ENCODE assay signal across 19 cellular contexts in the genomic region with DNA sequence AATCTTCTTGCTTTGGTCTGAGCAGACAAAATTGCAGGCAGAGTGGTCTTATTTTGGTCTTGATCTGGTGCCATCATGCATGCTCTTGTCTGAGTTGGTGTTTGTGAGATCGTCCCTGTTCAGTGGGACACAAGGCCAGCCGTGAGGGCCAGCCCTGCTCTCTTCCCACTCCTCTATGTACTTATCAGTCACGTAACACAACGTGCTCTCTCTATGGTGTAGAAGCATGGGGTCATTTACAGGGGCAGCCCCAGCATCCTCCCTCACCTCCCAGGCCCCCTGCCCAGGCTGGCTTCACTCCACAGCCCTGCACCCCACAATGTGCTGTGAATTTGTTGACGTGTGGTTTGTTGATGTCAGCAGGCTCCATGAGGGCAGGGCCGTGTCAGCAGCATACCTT. TPM values are rescaled to one million over a fixed set of nuclear protein-coding genes. Genes with fewer than 3 reads are reported as not detected.
DNase-seq lines count a peak whose midpoint lies in the region; ATAC-seq and TF ChIP-seq lines count a peak whose summit lies in the region.
"Had no signal": no experiment of that assay in that cellular context is flagged by ENCODE, and none has a peak within 500 bp of the region (broad histone marks: within the 10 kb centered on the region; RNA-seq: fewer than 3 reads in every experiment).

No MANE protein-coding gene starts in this region.

- ATAC-seq in IMR-90 (ENCODE audit: low read depth) (no peak), HG02642 (IDR thresholded peaks at IDR 0.05; ENCODE audit: poor library complexity, unreplicated experiment) (no peak)
- no peak for ATAC-seq in activated T-helper 17 cell treated with anti-CD3 and anti-CD28 coated beads, Interleukin-2, amount 50 U/mL, for 72 hours (replicated peaks)
- no peak for ATAC-seq in stimulated activated effector memory CD8-positive, alpha-beta T cell treated with anti-CD3 and anti-CD28 coated beads, Interleukin-12 subunit alpha, Interleukin-12 subunit beta, amount 100 ng/mL, for 72 hours
- ATAC-seq: CD8-positive, alpha-beta T cell; GM12878; GM23338; HCT116 had no signal

- H3K27ac Mint-ChIP-seq in activated T-helper 17 cell treated with anti-CD3 and anti-CD28 coated beads, Interleukin-2, amount 50 U/mL, for 72 hours: peak overlapping the region; percentile 27
- H3K27ac Mint-ChIP-seq in stimulated activated effector memory CD8-positive, alpha-beta T cell treated with anti-CD3 and anti-CD28 coated beads, Interleukin-12 subunit alpha, Interleukin-12 subunit beta, amount 100 ng/mL, for 72 hours: peak overlapping the region; percentile 46
- H3K27ac Mint-ChIP-seq: CD8-positive, alpha-beta T cell; GM23338; H9 had no signal

- CTCF ChIA-PET in IMR-90 (lab: Yijun Ruan, JAX): no interaction called here

- peaks cover 3% of the 10 kb centered on the region; the same call in 1 of the 2 replicates for H3K9me3 ChIP-seq in IMR-90 (ENCODE audit: control insufficient read depth, insufficient read depth, low read length)
- H3K9me3 ChIP-seq: Caco-2 had no signal

- no peak overlapping the region for H3K27ac ChIP-seq in IMR-90 (ENCODE audit: insufficient read depth, low read length)

- no peaks in the 10 kb centered on the region for H3K4me1 ChIP-seq in IMR-90 (ENCODE audit: control insufficient read depth, insufficient read depth, low read length)
- H3K4me1 ChIP-seq: Caco-2 had no signal

- no peak overlapping the region for H4K5ac ChIP-seq in IMR-90 (ENCODE audit: low read depth, low read length)

- no peak overlapping the region for H3K14ac ChIP-seq in IMR-90 (replicated peaks; ENCODE audit: low read depth, low read length)

- peak overlapping the region; percentile 43 for H2AFZ ChIP-seq in IMR-90 (replicated peaks; ENCODE audit: low read length, poor library complexity)
- H2AFZ ChIP-seq: GM23338 had no signal

- no peaks in the 10 kb centered on the region for H3K4me1 Mint-ChIP-seq in activated T-helper 17 cell treated with anti-CD3 and anti-CD28 coated beads, Interleukin-2, amount 50 U/mL, for 72 hours
- no peaks in the 10 kb centered on the region for H3K4me1 Mint-ChIP-seq in stimulated activated effector memory CD8-positive, alpha-beta T cell treated with anti-CD3 and anti-CD28 coated beads, Interleukin-12 subunit alpha, Interleukin-12 subunit beta, amount 100 ng/mL, for 72 hours
- H3K4me1 Mint-ChIP-seq: GM23338, H9 had no signal

- no peak overlapping the region for H2BK5ac ChIP-seq in IMR-90 (ENCODE audit: low read depth, low read length, poor library complexity, severe bottlenecking)

- H4K8ac ChIP-seq in IMR-90 (ENCODE audit: low read depth in 2 of 2, low read length in 2 of 2): no peak overlapping the region

- H3K27me3 ChIP-seq in IMR-90 (ENCODE audit: control insufficient read depth, insufficient read depth, low read length): peaks cover 7% of the 10 kb centered on the region

- no peak overlapping the region for H2BK120ac ChIP-seq in IMR-90 (ENCODE audit: low read depth, low read length)

- no peak overlapping the region for H3K18ac ChIP-seq in IMR-90 (ENCODE audit: low read depth, low read length)

- no peak for TF ChIP-seq CTCF in IMR-90 (conservative IDR thresholded peaks at IDR 0.05; ENCODE audit: low read depth, low read length)

- no peaks in the 10 kb centered on the region for H4K20me1 ChIP-seq in IMR-90 (ENCODE audit: insufficient read depth, low read length)

- POLR2A ChIA-PET in IMR-90 (lab: Charles Lee; ENCODE audit: unreplicated experiment): no interaction called here

- H2BK20ac ChIP-seq in IMR-90 (ENCODE audit: low read depth, low read length): no peak overlapping the region

- H2AK5ac ChIP-seq in IMR-90 (ENCODE audit: low read depth, low read length): no peak overlapping the region

- no peak overlapping the region for H3K56ac ChIP-seq in IMR-90 (ENCODE audit: extremely low read depth, insufficient read depth, low read length)

- no peak overlapping the region for H3K23ac ChIP-seq in IMR-90 (ENCODE audit: low read depth, low read length)

- intact Hi-C loops in IMR-90 (cut with micrococcal nuclease): no loop called here

- BruUV-seq in IMR-90 (replicated peaks; lab: Mats Ljungman, UMichigan): no TSS peak

- in situ Hi-C loops in IMR-90 (cut with MboI; ENCODE audit: low sequenced_read_pairs): no loop called here

- no peak overlapping the region for H3K4me2 ChIP-seq in IMR-90 (ENCODE audit: low read depth, low read length)
- H3K4me2 ChIP-seq: GM23338 had no signal

- H3K36me3 ChIP-seq in IMR-90 (ENCODE audit: control insufficient read depth, insufficient read depth, low read length): no peaks in the 10 kb centered on the region

- no peak overlapping the region for H2BK15ac ChIP-seq in IMR-90 (ENCODE audit: low read depth, low read length)

- no peak for TF ChIP-seq RAD21 in IMR-90 (IDR thresholded peaks at IDR 0.05; ENCODE audit: low read length)

- H3K27me3 Mint-ChIP-seq in activated T-helper 17 cell treated with anti-CD3 and anti-CD28 coated beads, Interleukin-2, amount 50 U/mL, for 72 hours: peaks cover 3% of the 10 kb centered on the region

- H4K91ac ChIP-seq in IMR-90 (ENCODE audit: insufficient read depth, low read depth, low read length): no peak overlapping the region

- dilution Hi-C loops in IMR-90 (cut with HindIII; ENCODE audit: low sequenced_read_pairs, unreplicated experiment): no loop called here

- no peak overlapping the region for H3K9ac ChIP-seq in IMR-90 (ENCODE audit: low read depth, low read length)

- no CpG with 5 or more reads among the region's 6 CpGs for WGBS in IMR-90 (ENCODE audit: extremely low coverage in 2 of 2, insufficient read length in 1 of 2), 2 experiments

- H3K36me3 Mint-ChIP-seq in activated T-helper 17 cell treated with anti-CD3 and anti-CD28 coated beads, Interleukin-2, amount 50 U/mL, for 72 hours (ENCODE audit: low read depth): no peaks in the 10 kb centered on the region
- H3K36me3 Mint-ChIP-seq in stimulated activated effector memory CD8-positive, alpha-beta T cell treated with anti-CD3 and anti-CD28 coated beads, Interleukin-12 subunit alpha, Interleukin-12 subunit beta, amount 100 ng/mL, for 72 hours: no peaks in the 10 kb centered on the region
- H3K36me3 Mint-ChIP-seq: CD8-positive, alpha-beta T cell had no signal

- no peak overlapping the region for H3K4me3 ChIP-seq in IMR-90 (ENCODE audit: insufficient read depth, low read depth, low read length)
- H3K4me3 ChIP-seq: GM12878, GM23338 had no signal

- TF ChIP-seq POLR2A in IMR-90 (IDR thresholded peaks at IDR 0.05; ENCODE audit: low read depth, low read length): no peak

- H2AK9ac ChIP-seq in IMR-90 (replicated peaks; ENCODE audit: low read depth, low read length, poor library complexity): no peak overlapping the region

- no peaks in the 10 kb centered on the region for H3K79me1 ChIP-seq in IMR-90 (ENCODE audit: low read depth in 1 of 2, low read length in 2 of 2)

- H3K9me3 Mint-ChIP-seq in activated T-helper 17 cell treated with anti-CD3 and anti-CD28 coated beads, Interleukin-2, amount 50 U/mL, for 72 hours: no peaks in the 10 kb centered on the region
- H3K9me3 Mint-ChIP-seq in stimulated activated effector memory CD8-positive, alpha-beta T cell treated with anti-CD3 and anti-CD28 coated beads, Interleukin-12 subunit alpha, Interleukin-12 subunit beta, amount 100 ng/mL, for 72 hours: no peaks in the 10 kb centered on the region
- H3K9me3 Mint-ChIP-seq: CD8-positive, alpha-beta T cell; GM23338; H9 had no signal

- no peak overlapping the region for H3K4me3 Mint-ChIP-seq in activated T-helper 17 cell treated with anti-CD3 and anti-CD28 coated beads, Interleukin-2, amount 50 U/mL, for 72 hours
- H3K4me3 Mint-ChIP-seq in stimulated activated effector memory CD8-positive, alpha-beta T cell treated with anti-CD3 and anti-CD28 coated beads, Interleukin-12 subunit alpha, Interleukin-12 subunit beta, amount 100 ng/mL, for 72 hours: no peak overlapping the region
- H3K4me3 Mint-ChIP-seq: CD8-positive, alpha-beta T cell; GM23338; H9 had no signal

- no peaks in the 10 kb centered on the region for H3K9me1 ChIP-seq in IMR-90 (ENCODE audit: insufficient read depth, low read length)

- no peak overlapping the region for H3K4ac ChIP-seq in IMR-90 (ENCODE audit: low read depth, low read length)

- no peak for DNase-seq in IMR-90
- DNase-seq in stimulated activated effector memory CD8-positive, alpha-beta T cell treated with anti-CD3 and anti-CD28 coated beads, Interleukin-12 subunit alpha, Interleukin-12 subunit beta, amount 100 ng/mL, for 72 hours (ENCODE audit: low spot score in 2 of 2): no peak
- DNase-seq in DMS114 treated with DMSO at 0.1 percent for 48 hours (lab: John Stamatoyannopoulos, UW; ENCODE audit: unreplicated experiment): no peak
- DNase-seq in HT-29 (ENCODE audit: low spot score): no peak
- DNase-seq: C1 segment of cervical spinal cord; Caco-2; CD8-positive, alpha-beta T cell; DMS79; EL; GDM1; H9 had no signal

TF ChIP-seq in IMR-90, 13 proteins besides CTCF, POLR2A, EP300 and RAD21 (continues in another document):
- TF ChIP-seq, protein P1, sequence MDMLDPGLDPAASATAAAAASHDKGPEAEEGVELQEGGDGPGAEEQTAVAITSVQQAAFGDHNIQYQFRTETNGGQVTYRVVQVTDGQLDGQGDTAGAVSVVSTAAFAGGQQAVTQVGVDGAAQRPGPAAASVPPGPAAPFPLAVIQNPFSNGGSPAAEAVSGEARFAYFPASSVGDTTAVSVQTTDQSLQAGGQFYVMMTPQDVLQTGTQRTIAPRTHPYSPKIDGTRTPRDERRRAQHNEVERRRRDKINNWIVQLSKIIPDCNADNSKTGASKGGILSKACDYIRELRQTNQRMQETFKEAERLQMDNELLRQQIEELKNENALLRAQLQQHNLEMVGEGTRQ (IDR thresholded peaks at IDR 0.05; ENCODE audit: low read depth, low read length): no peak
- TF ChIP-seq CHD1 (IDR thresholded peaks at IDR 0.05; ENCODE audit: low read depth, low read length) (no peak), FOS (IDR thresholded peaks at IDR 0.05; ENCODE audit: low read depth, low read length) (no peak), RCOR1 (IDR thresholded peaks at IDR 0.05; ENCODE audit: insufficient replicate concordance, low read length) (no peak), MXI1 (IDR thresholded peaks at IDR 0.05; ENCODE audit: borderline replicate concordance, low read depth, low read length) (no peak), BHLHE40 (IDR thresholded peaks at IDR 0.05; ENCODE audit: low read depth, low read length) (no peak), MAFK (IDR thresholded peaks at IDR 0.05; ENCODE audit: low read depth, low read length) (no peak), SMC3 (IDR thresholded peaks at IDR 0.05; ENCODE audit: low read depth, low read length) (no peak)

RNA-seq across cellular contexts. Expression of a gene that starts 18.3 kb away (rescaled TPM):
- total RNA-seq in IMR-90 (2012; rRNA removed): not detected in 2 replicates
- polyA plus RNA-seq in IMR-90 (2012; rRNA removed): not detected in 2 replicates
- polyA plus RNA-seq in IMR-90 (2012; cell fraction: cytosol; rRNA removed): not detected in 2 replicates
- not detected in 2 replicates for polyA plus RNA-seq in IMR-90 (2012; cell fraction: nucleus; rRNA removed; ENCODE audit: low replicate concordance)
- under 1 TPM in 1 of 2 donors, not detected in 1; 0.58 TPM for total RNA-seq in activated T-helper 17 cell treated with anti-CD3 and anti-CD28 coated beads, Interleukin-2, amount 50 U/mL, for 72 hours
- total RNA-seq in HT-29 (2014; rRNA removed; shearing (Covaris generic)): not detected in 2 replicates
- total RNA-seq: A172, GM12878, GM23338, H4, H9 had no signal
- polyA plus RNA-seq: BJ, GM12878, GM23338 had no signal
